23 cellular contexts compared by ENCODE assay signal in genomic region chr11:2321311-2321683, GRCh38. TPM values are rescaled to one million over a fixed set of nuclear protein-coding genes. Genes with fewer than 3 reads are reported as not detected.
DNase-seq lines count a peak whose midpoint lies in the region; ATAC-seq and TF ChIP-seq lines count a peak whose summit lies in the region.
"Had no signal": no experiment of that assay in that cellular context is flagged by ENCODE, and none has a peak within 500 bp of the region (broad histone marks: within the 10 kb centered on the region; RNA-seq: fewer than 3 reads in every experiment).

No MANE protein-coding gene starts in this region.

- H3K4me3 ChIP-seq in right lobe of liver, result no peak overlapping the region
- H3K4me3 ChIP-seq in foreskin fibroblast (ENCODE audit: low read depth in 1 of 2, low read length in 2 of 2), result no peak overlapping the region
- H3K4me3 ChIP-seq: BLaER1, GM12878 had no signal

- H3K27me3 ChIP-seq in right lobe of liver, result no peaks in the 10 kb centered on the region
- H3K27me3 ChIP-seq: BLaER1 had no signal

- TF ChIP-seq CTCF in right lobe of liver (IDR thresholded peaks at IDR 0.05), result no peak
- no peak for TF ChIP-seq CTCF in type B pancreatic cell (conservative IDR thresholded peaks at IDR 0.05)
- TF ChIP-seq CTCF in foreskin fibroblast (IDR thresholded peaks at IDR 0.05; ENCODE audit: low read depth, low read length), result no peak

- H3K9me3 Mint-ChIP-seq in type B pancreatic cell, result no peaks in the 10 kb centered on the region
- H3K9me3 Mint-ChIP-seq: CD8-positive, alpha-beta T cell had no signal

- ATAC-seq in right lobe of liver, result peak; percentile 16 to 67 (median 27)
- ATAC-seq: CD8-positive, alpha-beta T cell; GM12878; HCT116 had no signal

- TF ChIP-seq POLR2A in right lobe of liver (IDR thresholded peaks at IDR 0.05), result no peak

- no peaks in the 10 kb centered on the region for H3K36me3 Mint-ChIP-seq in type B pancreatic cell

- 38% methylated on average over 3 of the region's 6 CpGs for WGBS in right lobe of liver (ENCODE audit: insufficient coverage, low coverage, low lambda C conversion rate, missing lambda C conversion rate)

- H3K27ac ChIP-seq in right lobe of liver, result no peak overlapping the region
- H3K27ac ChIP-seq: BLaER1 had no signal

- no peak overlapping the region for H3K4me3 Mint-ChIP-seq in type B pancreatic cell
- H3K4me3 Mint-ChIP-seq: CD8-positive, alpha-beta T cell; HFFc6; IgD-negative memory B cell had no signal

- H3K36me3 ChIP-seq in right lobe of liver, result no peaks in the 10 kb centered on the region
- H3K36me3 ChIP-seq: BLaER1 had no signal

- peaks cover 0 to 35% (median 13%) of the 10 kb centered on the region in 4 donors for H3K4me1 ChIP-seq in right lobe of liver

- intact Hi-C loops in right lobe of liver (cut with DNase I), result no loop called here

- no peaks in the 10 kb centered on the region for H3K4me1 Mint-ChIP-seq in type B pancreatic cell (ENCODE audit: unreplicated experiment)

- H3K27ac Mint-ChIP-seq in type B pancreatic cell, result no peak overlapping the region
- H3K27ac Mint-ChIP-seq: CD8-positive, alpha-beta T cell; HFFc6 had no signal

- no peaks in the 10 kb centered on the region for H3K9me3 ChIP-seq in right lobe of liver

- DNase-seq in activated CD8-positive, alpha-beta memory T cell treated with anti-CD3 and anti-CD28 coated beads, Interleukin-2, amount 50 U/mL, for 48 hours, result peak; percentile 4
- DNase-seq in activated CD8-positive, alpha-beta memory T cell treated with anti-CD3 and anti-CD28 coated beads, Interleukin-2, amount 50 U/mL, for 4 hours, result no peak
- DNase-seq in D341Med (ENCODE audit: low spot score) (peak; percentile 8), right lobe of liver (peak in 1 of 3 donors; percentile 74), type B pancreatic cell (ENCODE audit: extremely low spot score, unreplicated experiment) (peak; percentile 42), foreskin fibroblast (no peak), NCI-H1048 (lab: John Stamatoyannopoulos, UW) (no peak)
- DNase-seq: 8988T; Calu3; CD8-positive, alpha-beta T cell; DMS 273 treated with DMSO at 0.1 percent for 48 hours; DMS53; DND-41; EL; GOT3; H7; HFFc6 had no signal

- peaks cover 7% of the 10 kb centered on the region for H3K27me3 Mint-ChIP-seq in type B pancreatic cell

RNA-seq across cellular contexts. Expression of gene TSPAN32, which starts 19.5 kb away (rescaled TPM):
- 1 to 10 TPM in 1 of 6 experiments, under 1 TPM in 3, not detected in 2; 0.24 to 1.2 (median 0.63) TPM for total RNA-seq in right lobe of liver
- total RNA-seq in type B pancreatic cell (ENCODE audit: low replicate concordance), result 2.6 and 7.2 TPM in 2 replicates
- total RNA-seq: A673, Calu3, G401, GM12878, H7, HFFc6 had no signal

RNA-seq across cellular contexts. Expression of gene C11orf21, which starts 19.6 kb away (rescaled TPM):
- total RNA-seq in right lobe of liver (under 1 TPM; 0.25 to 0.51 (median 0.39) TPM), type B pancreatic cell (ENCODE audit: low replicate concordance) (0.51 and 1.2 TPM in 2 replicates)
- total RNA-seq: A673, Calu3, G401, H7, HFFc6 had no signal

RNA-seq across cellular contexts. Expression of gene ASCL2, which starts 50.9 kb away (rescaled TPM):
- total RNA-seq in right lobe of liver, result under 1 TPM; 0.42 to 0.81 (median 0.64) TPM
- 5.6 and 13.6 TPM in 2 replicates for total RNA-seq in type B pancreatic cell (ENCODE audit: low replicate concordance)
- total RNA-seq: A673; Calu3; CD8-positive, alpha-beta T cell; G401; GM12878; HFFc6 had no signal

RNA-seq across cellular contexts. Expression of gene CD81, which starts 55.8 kb away (rescaled TPM):
- 100 to 1,000 TPM; 433 to 721 (median 528) TPM for total RNA-seq in right lobe of liver
- 350 and 438 TPM in 2 replicates for total RNA-seq in type B pancreatic cell (ENCODE audit: low replicate concordance)

Comparison
In these comparisons a context has a peak if more than half of its experiments do, and no peak if none do; other contexts are left out.
1. DNase-seq: peak in activated CD8-positive, alpha-beta memory T cell treated with anti-CD3 and anti-CD28 coated beads, Interleukin-2, amount 50 U/mL, for 48 hours (single experiment), D341Med (single experiment) and type B pancreatic cell (single experiment); none in activated CD8-positive, alpha-beta memory T cell treated with anti-CD3 and anti-CD28 coated beads, Interleukin-2, amount 50 U/mL, for 4 hours (single experiment), foreskin fibroblast (0 of 2) and NCI-H1048 (single experiment).